36 cellular contexts compared by ENCODE assay signal in genomic region chr4:81397635-81398034, GRCh38.
"Had no signal": no experiment of that assay in that cellular context is flagged by ENCODE, and none has a peak within 500 bp of the region (broad histone marks: within the 10 kb centered on the region; RNA-seq: fewer than 3 reads in every experiment).

No MANE protein-coding gene starts in this region.

- H3K4me3 ChIP-seq: adrenal gland, ascending aorta, breast epithelium, cardiac muscle cell, coronary artery, dorsolateral prefrontal cortex, esophagus muscularis mucosa, gastrocnemius medialis had no signal

- H3K9me3 ChIP-seq: adrenal gland, ascending aorta, breast epithelium, esophagus muscularis mucosa, gastrocnemius medialis had no signal

- H3K27me3 Mint-ChIP-seq: activated B cell treated with CpG ODN at 0.5 μM for 24 hours; activated CD8-positive, alpha-beta T cell treated with anti-CD3 and anti-CD28 coated beads for 36 hours; activated naive CD4-positive, alpha-beta T cell treated with anti-CD3 and anti-CD28 coated beads, Interleukin-2, amount 50 U/mL, for 24 hours; activated naive CD8-positive, alpha-beta T cell treated with anti-CD3 and anti-CD28 coated beads for 36 hours; activated naive CD8-positive, alpha-beta T cell treated with anti-CD3 and anti-CD28 coated beads, Interleukin-2, amount 50 U/mL, for 24 hours; dendritic cell treated with granulocyte-macrophage colony-stimulating factor and Interleukin-4, amounts not matched to agents 40 ng/mL and 50 ng/mL, for 4 days had no signal

- H3K27ac Mint-ChIP-seq: activated B cell treated with CpG ODN at 0.5 μM for 24 hours; activated CD8-positive, alpha-beta T cell treated with anti-CD3 and anti-CD28 coated beads for 36 hours; activated naive CD4-positive, alpha-beta T cell treated with anti-CD3 and anti-CD28 coated beads for 36 hours; activated naive CD4-positive, alpha-beta T cell treated with anti-CD3 and anti-CD28 coated beads, Interleukin-2, amount 50 U/mL, for 24 hours; activated naive CD8-positive, alpha-beta T cell treated with anti-CD3 and anti-CD28 coated beads for 36 hours; activated naive CD8-positive, alpha-beta T cell treated with anti-CD3 and anti-CD28 coated beads, Interleukin-2, amount 50 U/mL, for 24 hours; activated T-helper 1 cell treated with anti-CD3 and anti-CD28 coated beads, Interleukin-12 subunit alpha, Interleukin-12 subunit beta, Interleukin-2, Interleukin-4 antibody, amounts not matched to agents 30 ng/mL and 10 ng/mL and 1 ng/mL, durations not matched to agents 14 hours and 24 hours and 36 hours; activated T-helper 2 cell treated with anti-CD3 and anti-CD28 coated beads, Interferon-gamma antibody, Interleukin-2, Interleukin-4, amounts not matched to agents 10 μg/mL and 5 μg/mL and 100 μg/mL, durations not matched to agents 14 hours and 24 hours and 36 hours; brain; dendritic cell treated with granulocyte-macrophage colony-stimulating factor and Interleukin-4, amounts not matched to agents 40 ng/mL and 50 ng/mL, for 4 days; T-helper 17 cell; T-helper 2 cell treated with Interferon-gamma antibody and Interleukin-4, amounts not matched to agents 5 μg/mL and 100 μg/mL, for 36 hours had no signal

- ATAC-seq: activated CD4-positive, CD25-positive, alpha-beta regulatory T cell treated with anti-CD3 and anti-CD28 coated beads, Interleukin-2, amount 50 U/mL, for 24 hours; activated CD8-positive, alpha-beta T cell treated with anti-CD3 and anti-CD28 coated beads for 36 hours; activated naive CD8-positive, alpha-beta T cell treated with anti-CD3 and anti-CD28 coated beads, Interleukin-2, amount 50 U/mL, for 24 hours; foreskin keratinocyte; gastrocnemius medialis; T-helper 17 cell had no signal

- H3K36me3 Mint-ChIP-seq: activated naive CD4-positive, alpha-beta T cell treated with anti-CD3 and anti-CD28 coated beads, Interleukin-2, amount 50 U/mL, for 24 hours; activated naive CD8-positive, alpha-beta T cell treated with anti-CD3 and anti-CD28 coated beads for 36 hours; brain had no signal

- H3K27ac ChIP-seq: adrenal gland, ascending aorta, breast epithelium, cardiac muscle cell, coronary artery, dorsolateral prefrontal cortex, esophagus muscularis mucosa, foreskin keratinocyte, gastrocnemius medialis, WERI-Rb-1 had no signal

- H3K36me3 ChIP-seq: adrenal gland, ascending aorta, breast epithelium, cardiac muscle cell, esophagus muscularis mucosa, gastrocnemius medialis, WERI-Rb-1 had no signal

- DNase-seq: activated B cell treated with CpG ODN at 0.5 μM for 24 hours; activated CD4-positive, alpha-beta T cell treated with anti-CD3 and anti-CD28 coated beads for 48 hours; activated CD4-positive, alpha-beta T cell treated with anti-CD3 and anti-CD28 coated beads, Interleukin-2, amount 50 U/mL, for 1 hour; activated CD4-positive, alpha-beta T cell treated with anti-CD3 and anti-CD28 coated beads, Interleukin-2, amount 50 U/mL, for 48 hours; activated CD8-positive, alpha-beta memory T cell treated with anti-CD3 and anti-CD28 coated beads for 24 hours; activated CD8-positive, alpha-beta T cell treated with anti-CD3 and anti-CD28 coated beads for 36 hours; activated effector memory CD4-positive, alpha-beta T cell treated with anti-CD3 and anti-CD28 coated beads, Interleukin-2, amount 50 U/mL, for 16 hours; activated naive CD4-positive, alpha-beta T cell treated with anti-CD3 and anti-CD28 coated beads for 36 hours; activated naive CD8-positive, alpha-beta T cell treated with anti-CD3 and anti-CD28 coated beads for 36 hours; activated naive CD8-positive, alpha-beta T cell treated with anti-CD3 and anti-CD28 coated beads, Interleukin-2, amount 50 U/mL, for 24 hours; activated T-cell treated with anti-CD3 and anti-CD28 coated beads, Interleukin-2, amount 50 U/mL, for 1 hour; activated T-cell treated with anti-CD3 and anti-CD28 coated beads, Interleukin-2, amount 50 U/mL, for 48 hours; adrenal gland; dorsolateral prefrontal cortex; effector memory CD4-positive, alpha-beta T cell; erythroblast; foreskin keratinocyte; gastrocnemius medialis; glutamatergic neuron; T-helper 1 cell; T-helper 17 cell; T1000; WERI-Rb-1 had no signal

- H3K27me3 ChIP-seq: adrenal gland, ascending aorta, breast epithelium, cardiac muscle cell, dorsolateral prefrontal cortex, esophagus muscularis mucosa, foreskin keratinocyte, gastrocnemius medialis had no signal

- H3K4me1 ChIP-seq: adrenal gland, ascending aorta, breast epithelium, foreskin keratinocyte, gastrocnemius medialis had no signal

- H3K4me1 Mint-ChIP-seq: activated naive CD4-positive, alpha-beta T cell treated with anti-CD3 and anti-CD28 coated beads, Interleukin-2, amount 50 U/mL, for 24 hours; activated naive CD8-positive, alpha-beta T cell treated with anti-CD3 and anti-CD28 coated beads, Interleukin-2, amount 50 U/mL, for 24 hours; central memory CD8-positive, alpha-beta T cell; T-helper 17 cell had no signal

- H3K4me3 Mint-ChIP-seq: activated B cell treated with CpG ODN at 0.5 μM for 24 hours; activated CD8-positive, alpha-beta T cell treated with anti-CD3 and anti-CD28 coated beads for 36 hours; activated naive CD4-positive, alpha-beta T cell treated with anti-CD3 and anti-CD28 coated beads for 36 hours; activated naive CD4-positive, alpha-beta T cell treated with anti-CD3 and anti-CD28 coated beads, Interleukin-2, amount 50 U/mL, for 24 hours; activated naive CD8-positive, alpha-beta T cell treated with anti-CD3 and anti-CD28 coated beads for 36 hours; activated naive CD8-positive, alpha-beta T cell treated with anti-CD3 and anti-CD28 coated beads, Interleukin-2, amount 50 U/mL, for 24 hours; activated T-helper 1 cell treated with anti-CD3 and anti-CD28 coated beads, Interleukin-12 subunit alpha, Interleukin-12 subunit beta, Interleukin-2, Interleukin-4 antibody, amounts not matched to agents 30 ng/mL and 10 ng/mL and 1 ng/mL, durations not matched to agents 14 hours and 24 hours and 36 hours; brain; central memory CD8-positive, alpha-beta T cell; dendritic cell treated with granulocyte-macrophage colony-stimulating factor and Interleukin-4, amounts not matched to agents 40 ng/mL and 50 ng/mL, for 4 days; T-helper 17 cell; T-helper 2 cell treated with Interferon-gamma antibody and Interleukin-4, amounts not matched to agents 5 μg/mL and 100 μg/mL, for 36 hours had no signal

- H3K9me3 Mint-ChIP-seq: activated B cell treated with CpG ODN at 0.5 μM for 24 hours; activated CD8-positive, alpha-beta T cell treated with anti-CD3 and anti-CD28 coated beads for 36 hours; activated naive CD4-positive, alpha-beta T cell treated with anti-CD3 and anti-CD28 coated beads for 36 hours; activated naive CD4-positive, alpha-beta T cell treated with anti-CD3 and anti-CD28 coated beads, Interleukin-2, amount 50 U/mL, for 24 hours; activated naive CD8-positive, alpha-beta T cell treated with anti-CD3 and anti-CD28 coated beads for 36 hours; activated naive CD8-positive, alpha-beta T cell treated with anti-CD3 and anti-CD28 coated beads, Interleukin-2, amount 50 U/mL, for 24 hours; activated T-helper 1 cell treated with anti-CD3 and anti-CD28 coated beads, Interleukin-12 subunit alpha, Interleukin-12 subunit beta, Interleukin-2, Interleukin-4 antibody, amounts not matched to agents 30 ng/mL and 10 ng/mL and 1 ng/mL, durations not matched to agents 14 hours and 24 hours and 36 hours; activated T-helper 2 cell treated with anti-CD3 and anti-CD28 coated beads, Interferon-gamma antibody, Interleukin-2, Interleukin-4, amounts not matched to agents 10 μg/mL and 5 μg/mL and 100 μg/mL, durations not matched to agents 14 hours and 24 hours and 36 hours; brain; central memory CD8-positive, alpha-beta T cell; T-helper 2 cell treated with Interferon-gamma antibody and Interleukin-4, amounts not matched to agents 5 μg/mL and 100 μg/mL, for 36 hours had no signal
